Comparison of ENCODE assay signal across 8 cellular contexts in genomic region chrX:20442597-20442996, GRCh38.
A peak's percentile ranks its signal among the peaks of the same experiment; 100 is the strongest.
DNase-seq lines count a peak whose midpoint lies in the region; ATAC-seq and TF ChIP-seq lines count a peak whose summit lies in the region.

No MANE protein-coding gene starts in this region.

- DNase-seq in Caco-2 = peak; percentile 76 to 78
- DNase-seq in NCI-H1092 treated with DMSO at 0.1 percent for 48 hours (lab: John Stamatoyannopoulos, UW) = peak; percentile 79
- DNase-seq in SK-N-SH = peak; percentile 32
- DNase-seq in activated naive CD4-positive, alpha-beta T cell treated with anti-CD3 and anti-CD28 coated beads, Interleukin-2, amount 10 ng/mL, durations not matched to agents 7 days and 5 days = peak; percentile 86
- peak; percentile 88 for DNase-seq in Right ventricle myocardium inferior (ENCODE audit: missing footprints)
- peak; percentile 54 for DNase-seq in progenitor cell of endocrine pancreas (ENCODE audit: low spot score, unreplicated experiment)
- peak; percentile 58 to 67 for DNase-seq in uterus

- 23% methylated on average over 3 of the region's 3 CpGs for WGBS in SK-N-SH (ENCODE audit: low lambda C conversion rate)

- no peaks in the 10 kb centered on the region for H4K20me1 ChIP-seq in SK-N-SH (ENCODE audit: insufficient read depth)

- H3K4me2 ChIP-seq in SK-N-SH = no peak overlapping the region

- H3K9me2 ChIP-seq in SK-N-SH = no peaks in the 10 kb centered on the region

- TF ChIP-seq CTCF in Caco-2 (IDR thresholded peaks at IDR 0.05; ENCODE audit: insufficient read depth in 1 of 2, low read depth in 1 of 2, low read length in 1 of 2, severe bottlenecking in 1 of 2, unreplicated experiment in 1 of 2) = peak; percentile 50 to 59
- peak; percentile 74 for TF ChIP-seq CTCF in SK-N-SH (IDR thresholded peaks at IDR 0.05)
- peak; percentile 71 for TF ChIP-seq CTCF in progenitor cell of endocrine pancreas (IDR thresholded peaks at IDR 0.05; ENCODE audit: unreplicated experiment)
- peak; percentile 36 to 45 (median 40) for TF ChIP-seq CTCF in uterus (IDR thresholded peaks at IDR 0.05)

- TF ChIP-seq RAD21 in SK-N-SH (IDR thresholded peaks at IDR 0.05; ENCODE audit: low read length) = peak; percentile 83

- H3K9me3 Mint-ChIP-seq in Caco-2 (ENCODE audit: unreplicated experiment) = no peaks in the 10 kb centered on the region
- no peaks in the 10 kb centered on the region for H3K9me3 Mint-ChIP-seq in activated naive CD4-positive, alpha-beta T cell treated with anti-CD3 and anti-CD28 coated beads, Interleukin-2, amount 10 ng/mL, durations not matched to agents 7 days and 5 days
- H3K9me3 Mint-ChIP-seq in progenitor cell of endocrine pancreas (ENCODE audit: low read depth) = peaks cover 5% of the 10 kb centered on the region

- BruUV-seq in Caco-2 (replicated peaks; lab: Mats Ljungman, UMichigan) = no TSS peak

- no peaks in the 10 kb centered on the region for H3F3A ChIP-seq in SK-N-SH (replicated peaks; ENCODE audit: insufficient read depth)

- H3K9ac ChIP-seq in SK-N-SH = no peak overlapping the region

- no peak overlapping the region for H3K27ac Mint-ChIP-seq in Caco-2 (ENCODE audit: unreplicated experiment)
- no peak overlapping the region for H3K27ac Mint-ChIP-seq in activated naive CD4-positive, alpha-beta T cell treated with anti-CD3 and anti-CD28 coated beads, Interleukin-2, amount 10 ng/mL, durations not matched to agents 7 days and 5 days
- peak overlapping the region; percentile 68 for H3K27ac Mint-ChIP-seq in progenitor cell of endocrine pancreas

- no peak overlapping the region for H2AFZ ChIP-seq in SK-N-SH (ENCODE audit: low read depth)

- no peak for TF ChIP-seq EP300 in SK-N-SH (IDR thresholded peaks at IDR 0.05; ENCODE audit: borderline replicate concordance in 1 of 2, low read depth in 1 of 2, low read length in 1 of 2)

- H3K36me3 ChIP-seq in Caco-2 (ENCODE audit: control insufficient read depth, insufficient read depth, low read length) (no peaks in the 10 kb centered on the region), SK-N-SH (replicated peaks in 1 of 2; ENCODE audit: control insufficient read depth in 1 of 2, insufficient read depth in 2 of 2, low read length in 1 of 2) (no peaks in the 10 kb centered on the region), uterus (no peaks in the 10 kb centered on the region)

- peak; percentile 67 for ATAC-seq in GM21786 (IDR thresholded peaks at IDR 0.05; ENCODE audit: unreplicated experiment)
- ATAC-seq in Right ventricle myocardium inferior = peak; percentile 77

- H3K4me3 ChIP-seq in Caco-2 (ENCODE audit: low read depth, low read length) = no peak overlapping the region
- H3K4me3 ChIP-seq in SK-N-SH (ENCODE audit: low read depth in 2 of 2, low read length in 1 of 2) = no peak overlapping the region
- H3K4me3 ChIP-seq in uterus = no peak overlapping the region

- H3K79me2 ChIP-seq in SK-N-SH (ENCODE audit: insufficient read depth) = no peaks in the 10 kb centered on the region

- intact Hi-C loops in Caco-2 (cut with micrococcal nuclease; ENCODE audit: unreplicated experiment) = loop anchor here (1.0 to 5.0 kb wide), 3 partner anchors 35 to 189 kb away; no protein-coding TSS in a partner anchor
- intact Hi-C loops in Right ventricle myocardium inferior (cut with DNase I) = loop anchor here (5.0 kb wide), 1 partner anchor 190 kb away; no protein-coding TSS in a partner anchor
- intact Hi-C loops in uterus (cut with DNase I; ENCODE audit: low total_unique reads) = no loop called here

- H3K27me3 Mint-ChIP-seq in Caco-2 (ENCODE audit: insufficient read depth, unreplicated experiment) (no peaks in the 10 kb centered on the region), progenitor cell of endocrine pancreas (no peaks in the 10 kb centered on the region)
- peaks cover 7% of the 10 kb centered on the region for H3K27me3 Mint-ChIP-seq in activated naive CD4-positive, alpha-beta T cell treated with anti-CD3 and anti-CD28 coated beads, Interleukin-2, amount 10 ng/mL, durations not matched to agents 7 days and 5 days

- CTCF ChIA-PET in Caco-2 (lab: Charles Lee) = no interaction called here
- CTCF ChIA-PET in SK-N-SH (lab: Yijun Ruan, JAX) = interaction anchor here (0.5 to 0.6 kb wide), 2 partner anchors 353 to 1530 kb away, joined by 3 read pairs; no protein-coding TSS in a partner anchor
- CTCF ChIA-PET in activated naive CD4-positive, alpha-beta T cell treated with anti-CD3 and anti-CD28 coated beads, Interleukin-2, amount 10 ng/mL, durations not matched to agents 7 days and 5 days (lab: Charles Lee) = interaction anchor here (0.8 to 1.0 kb wide), 2 partner anchors 28 to 190 kb away, joined by 3 read pairs; no protein-coding TSS in a partner anchor

- no peak overlapping the region for H3K27ac ChIP-seq in SK-N-SH (ENCODE audit: low read depth in 2 of 2, low read length in 1 of 2)
- H3K27ac ChIP-seq in uterus = no peak overlapping the region

- H3K9me3 ChIP-seq in Caco-2 = no peaks in the 10 kb centered on the region
- H3K9me3 ChIP-seq in SK-N-SH = no peaks in the 10 kb centered on the region
- no peaks in the 10 kb centered on the region for H3K9me3 ChIP-seq in uterus

- no peak for TF ChIP-seq POLR2A in uterus (IDR thresholded peaks at IDR 0.05)

- no peaks in the 10 kb centered on the region for H3K36me3 Mint-ChIP-seq in Caco-2 (ENCODE audit: insufficient read depth, unreplicated experiment)
- peaks cover 1% of the 10 kb centered on the region for H3K36me3 Mint-ChIP-seq in activated naive CD4-positive, alpha-beta T cell treated with anti-CD3 and anti-CD28 coated beads, Interleukin-2, amount 10 ng/mL, durations not matched to agents 7 days and 5 days
- H3K36me3 Mint-ChIP-seq in progenitor cell of endocrine pancreas (ENCODE audit: insufficient read depth) = no peaks in the 10 kb centered on the region

- H3K4me1 Mint-ChIP-seq in Caco-2 (ENCODE audit: low read depth, unreplicated experiment) = peaks cover 7% of the 10 kb centered on the region
- H3K4me1 Mint-ChIP-seq in activated naive CD4-positive, alpha-beta T cell treated with anti-CD3 and anti-CD28 coated beads, Interleukin-2, amount 10 ng/mL, durations not matched to agents 7 days and 5 days = peaks cover 62% of the 10 kb centered on the region
- peaks cover 9% of the 10 kb centered on the region for H3K4me1 Mint-ChIP-seq in progenitor cell of endocrine pancreas (ENCODE audit: low read depth)

- H3K27me3 ChIP-seq in Caco-2 (replicated peaks; ENCODE audit: control insufficient read depth, insufficient read depth, low read length) (no peaks in the 10 kb centered on the region), SK-N-SH (ENCODE audit: insufficient read depth) (no peaks in the 10 kb centered on the region; the same call in 1 of the 2 replicates), uterus (no peaks in the 10 kb centered on the region)

- H3K4me1 ChIP-seq in Caco-2 = peaks cover 12% of the 10 kb centered on the region
- H3K4me1 ChIP-seq in SK-N-SH (ENCODE audit: control insufficient read depth in 1 of 2, insufficient read depth in 2 of 2, low read depth in 1 of 2, low read length in 1 of 2) = no peaks in the 10 kb centered on the region
- no peaks in the 10 kb centered on the region for H3K4me1 ChIP-seq in uterus

- H3K4me3 Mint-ChIP-seq in Caco-2 (ENCODE audit: unreplicated experiment) (no peak overlapping the region), progenitor cell of endocrine pancreas (ENCODE audit: low read depth) (no peak overlapping the region)
- H3K4me3 Mint-ChIP-seq in activated naive CD4-positive, alpha-beta T cell treated with anti-CD3 and anti-CD28 coated beads, Interleukin-2, amount 10 ng/mL, durations not matched to agents 7 days and 5 days = no peak overlapping the region

- POLR2A ChIA-PET in Caco-2 (lab: Charles Lee) = no interaction called here
- POLR2A ChIA-PET in SK-N-SH (lab: Yijun Ruan, JAX) = no interaction called here

TF ChIP-seq in SK-N-SH, 30 proteins besides CTCF, POLR2A, EP300 and RAD21:
- TF ChIP-seq CHD2 (IDR thresholded peaks at IDR 0.05; ENCODE audit: low read length, partially characterized antibody) (no peak), ELF1 (IDR thresholded peaks at IDR 0.05) (no peak), RFX5 (IDR thresholded peaks at IDR 0.05; ENCODE audit: low read length) (no peak), POLR2AphosphoS5 (IDR thresholded peaks at IDR 0.05; ENCODE audit: low read depth, low read length) (no peak), SMC3 (IDR thresholded peaks at IDR 0.05; ENCODE audit: low read depth, low read length) (peak; percentile 70), GABPA (IDR thresholded peaks at IDR 0.05; ENCODE audit: low read depth) (no peak)

Comparison
In these comparisons a context has a peak if more than half of its experiments do, and no peak if none do; other contexts are left out.
1. DNase-seq: peak in every context shown above with its lines; median percentile 88 in Right ventricle myocardium inferior; 86 in activated naive CD4-positive, alpha-beta T cell treated with anti-CD3 and anti-CD28 coated beads, Interleukin-2, amount 10 ng/mL, durations not matched to agents 7 days and 5 days; 79 in NCI-H1092 treated with DMSO at 0.1 percent for 48 hours; 77 in Caco-2; 62 in uterus; 54 in progenitor cell of endocrine pancreas; 32 in SK-N-SH.